Comparison of ENCODE assay signal across 14 cellular contexts in the genomic region with DNA sequence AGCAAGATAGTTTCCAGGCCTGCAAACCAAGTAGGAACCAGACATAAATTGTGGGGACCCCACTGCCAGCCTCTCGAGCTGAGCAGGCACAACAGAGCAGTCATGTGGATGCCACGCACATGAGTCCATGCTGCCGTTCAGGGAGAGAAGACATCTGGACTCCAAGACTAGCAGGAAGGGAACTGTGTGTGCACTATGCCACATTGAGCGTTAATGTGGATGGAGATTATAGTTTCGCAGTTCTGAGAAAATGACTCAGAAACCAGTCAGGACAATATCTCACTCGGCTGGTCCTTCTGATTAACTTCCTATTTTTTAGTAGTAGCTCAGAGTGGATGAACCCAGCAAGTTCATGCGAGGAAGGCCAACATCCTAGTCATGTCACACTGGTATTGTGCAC.
A peak's percentile ranks its signal among the peaks of the same experiment; 100 is the strongest.
DNase-seq lines count a peak whose midpoint lies in the region; ATAC-seq and TF ChIP-seq lines count a peak whose summit lies in the region.
"Had no signal": no experiment of that assay in that cellular context is flagged by ENCODE, and none has a peak within 500 bp of the region (broad histone marks: within the 10 kb centered on the region; RNA-seq: fewer than 3 reads in every experiment).

No MANE protein-coding gene starts in this region.

- no peaks in the 10 kb centered on the region for H4K20me1 ChIP-seq in PC-3 (ENCODE audit: low read length)
- H4K20me1 ChIP-seq in smooth muscle cell (ENCODE audit: low read depth) = no peaks in the 10 kb centered on the region

- no peaks in the 10 kb centered on the region for H3K9me3 Mint-ChIP-seq in activated T-cell treated with anti-CD3 and anti-CD28 coated beads, Interleukin-2, amount 50 U/mL, for 24 hours
- H3K9me3 Mint-ChIP-seq in activated T-cell treated with anti-CD3 and anti-CD28 coated beads, Interleukin-2, amount 50 U/mL, for 4 hours = no peaks in the 10 kb centered on the region
- H3K9me3 Mint-ChIP-seq in dendritic cell treated with granulocyte-macrophage colony-stimulating factor and Interleukin-4, amounts not matched to agents 40 ng/mL and 50 ng/mL, for 4 days = no peaks in the 10 kb centered on the region

- no peaks in the 10 kb centered on the region for H3K9me3 ChIP-seq in PC-3 (ENCODE audit: low read length)
- H3K9me3 ChIP-seq in smooth muscle cell (replicated peaks; ENCODE audit: low read depth) = no peaks in the 10 kb centered on the region

- DNase-seq in activated T-cell treated with anti-CD3 and anti-CD28 coated beads, Interleukin-2, amount 50 U/mL, for 24 hours = peak; percentile 8
- DNase-seq in activated T-cell treated with anti-CD3 and anti-CD28 coated beads, Interleukin-2, amount 50 U/mL, for 4 hours = no peak
- peak; percentile 78 for DNase-seq in PC-3
- DNase-seq in smooth muscle cell (lab: John Stamatoyannopoulos, UW; ENCODE audit: unreplicated experiment) = no peak
- no peak for DNase-seq in activated gamma-delta T cell treated with Interleukin-2 at 50 U/mL for 16 hours
- DNase-seq in T-helper 9 cell = no peak
- DNase-seq in NCI-H748 (lab: John Stamatoyannopoulos, UW; ENCODE audit: unreplicated experiment) = no peak
- DNase-seq: activated CD4-positive, alpha-beta T cell treated with anti-CD3 and anti-CD28 coated beads, Interleukin-2, amount 50 U/mL, for 1 hour; activated effector memory CD4-positive, alpha-beta T cell treated with anti-CD3 and anti-CD28 coated beads, Interleukin-2, amount 50 U/mL, for 16 hours; DMS153; stimulated activated CD4-positive, alpha-beta T cell treated with anti-CD3 and anti-CD28 coated beads, Interleukin-12 subunit alpha, Interleukin-12 subunit beta, amount 100 ng/mL, for 4 hours; T-helper 1 cell had no signal

- H3K27me3 ChIP-seq in PC-3 (ENCODE audit: low read length) (no peaks in the 10 kb centered on the region), smooth muscle cell (ENCODE audit: low read depth) (no peaks in the 10 kb centered on the region)

- no peak overlapping the region for H3K4me3 Mint-ChIP-seq in activated T-cell treated with anti-CD3 and anti-CD28 coated beads, Interleukin-2, amount 50 U/mL, for 24 hours
- H3K4me3 Mint-ChIP-seq in activated T-cell treated with anti-CD3 and anti-CD28 coated beads, Interleukin-2, amount 50 U/mL, for 4 hours = no peak overlapping the region
- no peak overlapping the region for H3K4me3 Mint-ChIP-seq in dendritic cell treated with granulocyte-macrophage colony-stimulating factor and Interleukin-4, amounts not matched to agents 40 ng/mL and 50 ng/mL, for 4 days
- H3K4me3 Mint-ChIP-seq: type B pancreatic cell had no signal

- BruUV-seq in PC-3 (replicated peaks; lab: Mats Ljungman, UMichigan) = no TSS peak

- no peaks in the 10 kb centered on the region for H3F3A ChIP-seq in PC-3 (ENCODE audit: low read length, unreplicated experiment)
- peaks cover 11% of the 10 kb centered on the region for H3F3A ChIP-seq in smooth muscle cell (ENCODE audit: low read depth)

- H3K79me2 ChIP-seq in PC-3 (ENCODE audit: low read length) (no peaks in the 10 kb centered on the region), smooth muscle cell (ENCODE audit: low read depth) (no peaks in the 10 kb centered on the region)

- peaks cover 16% of the 10 kb centered on the region for H3K4me1 Mint-ChIP-seq in activated T-cell treated with anti-CD3 and anti-CD28 coated beads, Interleukin-2, amount 50 U/mL, for 24 hours (ENCODE audit: low read depth)
- H3K4me1 Mint-ChIP-seq in activated T-cell treated with anti-CD3 and anti-CD28 coated beads, Interleukin-2, amount 50 U/mL, for 4 hours (ENCODE audit: low read depth) = peaks cover 6% of the 10 kb centered on the region
- H3K4me1 Mint-ChIP-seq in dendritic cell treated with granulocyte-macrophage colony-stimulating factor and Interleukin-4, amounts not matched to agents 40 ng/mL and 50 ng/mL, for 4 days (ENCODE audit: low read depth) = peaks cover 39% of the 10 kb centered on the region

- H3K36me3 Mint-ChIP-seq in activated T-cell treated with anti-CD3 and anti-CD28 coated beads, Interleukin-2, amount 50 U/mL, for 24 hours (ENCODE audit: low read depth) = peaks cover 5% of the 10 kb centered on the region
- peaks cover 12% of the 10 kb centered on the region for H3K36me3 Mint-ChIP-seq in activated T-cell treated with anti-CD3 and anti-CD28 coated beads, Interleukin-2, amount 50 U/mL, for 4 hours (ENCODE audit: insufficient read depth)
- peaks cover 40% of the 10 kb centered on the region for H3K36me3 Mint-ChIP-seq in dendritic cell treated with granulocyte-macrophage colony-stimulating factor and Interleukin-4, amounts not matched to agents 40 ng/mL and 50 ng/mL, for 4 days (ENCODE audit: low read depth)
- H3K36me3 Mint-ChIP-seq: type B pancreatic cell had no signal

- peak overlapping the region; percentile 83 for H3K27ac ChIP-seq in PC-3 (ENCODE audit: low read length)
- H3K27ac ChIP-seq in smooth muscle cell (ENCODE audit: low read depth) = peak overlapping the region; percentile 31

- no peaks in the 10 kb centered on the region for H3K36me3 ChIP-seq in PC-3 (ENCODE audit: low read depth, low read length)
- H3K36me3 ChIP-seq in smooth muscle cell (ENCODE audit: low read depth) = no peaks in the 10 kb centered on the region

- CTCF ChIA-PET in PC-3 (lab: Charles Lee) = no interaction called here

- H2AFZ ChIP-seq in PC-3 (ENCODE audit: low read length) (no peak overlapping the region), smooth muscle cell (ENCODE audit: low read depth) (no peak overlapping the region)

- no peak overlapping the region for H3K4me3 ChIP-seq in PC-3 (ENCODE audit: low read length)
- no peak overlapping the region for H3K4me3 ChIP-seq in smooth muscle cell

- H3K4me2 ChIP-seq in PC-3 (ENCODE audit: low read length) = peak overlapping the region; percentile 73; the same call in 1 of the 2 replicates
- H3K4me2 ChIP-seq in smooth muscle cell = peak overlapping the region; percentile 32

- intact Hi-C loops in PC-3 (cut with micrococcal nuclease) = no loop called here
- intact Hi-C loops in dendritic cell treated with granulocyte-macrophage colony-stimulating factor and Interleukin-4, amounts not matched to agents 40 ng/mL and 50 ng/mL, for 4 days (cut with micrococcal nuclease) = no loop called here

- H3K27me3 Mint-ChIP-seq in activated T-cell treated with anti-CD3 and anti-CD28 coated beads, Interleukin-2, amount 50 U/mL, for 24 hours = no peaks in the 10 kb centered on the region
- no peaks in the 10 kb centered on the region for H3K27me3 Mint-ChIP-seq in activated T-cell treated with anti-CD3 and anti-CD28 coated beads, Interleukin-2, amount 50 U/mL, for 4 hours (ENCODE audit: low read depth)
- H3K27me3 Mint-ChIP-seq in dendritic cell treated with granulocyte-macrophage colony-stimulating factor and Interleukin-4, amounts not matched to agents 40 ng/mL and 50 ng/mL, for 4 days = peaks cover 21% of the 10 kb centered on the region
- H3K27me3 Mint-ChIP-seq: type B pancreatic cell had no signal

- H3K9ac ChIP-seq in PC-3 (ENCODE audit: low read length) = no peak overlapping the region; the same call in 1 of the 2 replicates
- no peak overlapping the region for H3K9ac ChIP-seq in smooth muscle cell (ENCODE audit: low read depth)

- no peak for ATAC-seq in activated T-cell treated with anti-CD3 and anti-CD28 coated beads, Interleukin-2, amount 50 U/mL, for 4 hours
- ATAC-seq in PC-3 = peak; percentile 56

- H3K27ac Mint-ChIP-seq in activated T-cell treated with anti-CD3 and anti-CD28 coated beads, Interleukin-2, amount 50 U/mL, for 24 hours = no peak overlapping the region
- peak overlapping the region; percentile 62 for H3K27ac Mint-ChIP-seq in dendritic cell treated with granulocyte-macrophage colony-stimulating factor and Interleukin-4, amounts not matched to agents 40 ng/mL and 50 ng/mL, for 4 days
- H3K27ac Mint-ChIP-seq: type B pancreatic cell had no signal

- H3K9me2 ChIP-seq in PC-3 (replicated peaks; ENCODE audit: low read length) = no peaks in the 10 kb centered on the region

- WGBS in smooth muscle cell (ENCODE audit: low lambda C conversion rate) = 11% methylated on average over 7 of the region's 7 CpGs

- TF ChIP-seq CTCF in PC-3 (conservative IDR thresholded peaks at IDR 0.05; ENCODE audit: low read depth, low read length) (no peak), smooth muscle cell (IDR thresholded peaks at IDR 0.05; ENCODE audit: borderline replicate concordance, insufficient read depth, poor library complexity, severe bottlenecking) (no peak)

- POLR2A ChIA-PET in PC-3 (lab: Charles Lee; ENCODE audit: unreplicated experiment) = no interaction called here

- peaks cover 31% of the 10 kb centered on the region for H3K4me1 ChIP-seq in PC-3 (ENCODE audit: insufficient read depth, low read length)
- H3K4me1 ChIP-seq in smooth muscle cell (ENCODE audit: low read depth) = peaks cover 8% of the 10 kb centered on the region

Comparison
In these comparisons a context has a peak if more than half of its experiments do, and no peak if none do; other contexts are left out.
1. DNase-seq: peak in activated T-cell treated with anti-CD3 and anti-CD28 coated beads, Interleukin-2, amount 50 U/mL, for 24 hours (single experiment) and PC-3 (single experiment); none in activated T-cell treated with anti-CD3 and anti-CD28 coated beads, Interleukin-2, amount 50 U/mL, for 4 hours (single experiment), smooth muscle cell (single experiment), activated gamma-delta T cell treated with Interleukin-2 at 50 U/mL for 16 hours (single experiment), T-helper 9 cell (single experiment) and NCI-H748 (single experiment).